ENCODE assay signal across 18 cellular contexts in the genomic region with DNA sequence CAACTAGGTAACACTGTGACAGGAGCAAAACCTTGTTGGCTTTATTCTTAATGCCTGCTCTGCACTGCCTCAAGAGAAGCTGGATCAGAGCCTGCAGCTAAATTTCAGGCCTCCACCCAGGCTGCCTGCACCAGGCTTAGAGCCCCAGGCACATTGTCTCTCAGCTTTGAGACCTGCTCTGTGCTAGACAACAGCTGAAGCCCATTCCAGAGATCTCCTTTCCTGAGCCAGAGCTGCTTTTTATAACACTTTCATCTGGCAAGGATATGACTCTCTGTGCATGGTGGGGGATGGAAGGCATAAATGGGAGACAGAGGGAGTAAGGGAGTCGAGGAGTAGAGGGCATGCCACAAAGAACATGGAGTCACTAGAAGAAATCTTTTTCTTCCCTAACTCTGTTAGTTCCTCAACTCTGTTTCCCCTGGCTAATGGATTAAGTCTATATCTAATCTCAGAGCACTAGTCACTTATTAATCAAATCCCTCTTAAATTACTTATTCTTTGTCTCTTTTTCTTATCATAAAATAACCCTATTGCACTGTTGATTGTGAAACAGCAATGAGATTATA. TPM values are rescaled to one million over a fixed set of nuclear protein-coding genes. Genes with fewer than 3 reads are reported as not detected.
DNase-seq lines count a peak whose midpoint lies in the region; ATAC-seq and TF ChIP-seq lines count a peak whose summit lies in the region.
"Had no signal": no experiment of that assay in that cellular context is flagged by ENCODE, and none has a peak within 500 bp of the region (broad histone marks: within the 10 kb centered on the region; RNA-seq: fewer than 3 reads in every experiment).

No MANE protein-coding gene starts in this region.

- no peaks in the 10 kb centered on the region for H3K9me3 Mint-ChIP-seq in endodermal cell
- H3K9me3 Mint-ChIP-seq: activated naive CD8-positive, alpha-beta T cell treated with anti-CD3 and anti-CD28 coated beads for 36 hours; dendritic cell treated with granulocyte-macrophage colony-stimulating factor and Interleukin-4, amounts not matched to agents 40 ng/mL and 50 ng/mL, for 4 days had no signal

- TF ChIP-seq EP300 in tibial nerve (IDR thresholded peaks at IDR 0.05): no peak

- H3K4me1 Mint-ChIP-seq in endodermal cell: peaks cover 20% of the 10 kb centered on the region
- H3K4me1 Mint-ChIP-seq: activated naive CD8-positive, alpha-beta T cell treated with anti-CD3 and anti-CD28 coated beads for 36 hours; CD14-positive monocyte had no signal

- no peak for TF ChIP-seq POLR2A in tibial nerve (IDR thresholded peaks at IDR 0.05)

- H3K4me1 ChIP-seq in endodermal cell (ENCODE audit: control insufficient read depth, insufficient read depth, low read length): peaks cover 11% of the 10 kb centered on the region
- H3K4me1 ChIP-seq in tibial nerve: peaks cover 5 to 50% (median 11%) of the 10 kb centered on the region in 4 donors

- peak overlapping the region; percentile 76 for H3K27ac Mint-ChIP-seq in endodermal cell
- H3K27ac Mint-ChIP-seq: activated naive CD8-positive, alpha-beta T cell treated with anti-CD3 and anti-CD28 coated beads for 36 hours; CD14-positive monocyte; dendritic cell treated with granulocyte-macrophage colony-stimulating factor and Interleukin-4, amounts not matched to agents 40 ng/mL and 50 ng/mL, for 4 days had no signal

- TF ChIP-seq CTCF in endodermal cell (conservative IDR thresholded peaks at IDR 0.05) (no peak), tibial nerve (IDR thresholded peaks at IDR 0.05) (no peak)

- H3K27ac ChIP-seq in endodermal cell (ENCODE audit: low read depth, low read length): no peak overlapping the region
- H3K27ac ChIP-seq in tibial nerve: peak overlapping the region in 3 of 4 donors; percentile 31 to 77 (median 70)
- H3K27ac ChIP-seq: HL-60 had no signal

- no peak overlapping the region for H3K9ac ChIP-seq in endodermal cell (ENCODE audit: extremely low read depth, low read length, poor library complexity, severe bottlenecking)

- H3K9me3 ChIP-seq in MG63 (no peaks in the 10 kb centered on the region), endodermal cell (ENCODE audit: control insufficient read depth, low read length) (peaks cover 5% of the 10 kb centered on the region), tibial nerve (no peaks in the 10 kb centered on the region)

- H3K36me3 Mint-ChIP-seq in endodermal cell (ENCODE audit: low read depth): no peaks in the 10 kb centered on the region
- H3K36me3 Mint-ChIP-seq: activated naive CD8-positive, alpha-beta T cell treated with anti-CD3 and anti-CD28 coated beads for 36 hours; CD14-positive monocyte had no signal

- DNase-seq in MG63 (peak; percentile 17), endodermal cell (peak; percentile 68), midbrain (lab: John Stamatoyannopoulos, UW) (peak; percentile 3), tibial nerve (ENCODE audit: low spot score in 2 of 2) (no peak)
- DNase-seq: activated naive CD8-positive, alpha-beta T cell treated with anti-CD3 and anti-CD28 coated beads for 36 hours; foreskin melanocyte; kidney glomerular epithelial cell; occipital lobe; stimulated activated CD4-positive, alpha-beta T cell treated with anti-CD3 and anti-CD28 coated beads, Interleukin-4, amount 100 ng/mL, for 1 hour; stimulated activated naive CD8-positive, alpha-beta T cell treated with anti-CD3 and anti-CD28 coated beads, Interleukin-15, Interleukin-2, amounts not matched to agents 100 U/mL and 50 U/mL, for 24 hours had no signal

- ATAC-seq in GM18868 (IDR thresholded peaks at IDR 0.05; ENCODE audit: unreplicated experiment): no peak
- ATAC-seq in HG02840 (IDR thresholded peaks at IDR 0.05; ENCODE audit: low FRiP score, unreplicated experiment): no peak
- ATAC-seq in GM21515 (IDR thresholded peaks at IDR 0.05; ENCODE audit: unreplicated experiment): no peak
- ATAC-seq: Panc1; stimulated activated naive CD8-positive, alpha-beta T cell treated with anti-CD3 and anti-CD28 coated beads, Interleukin-15, Interleukin-2, amounts not matched to agents 100 U/mL and 50 U/mL, for 24 hours had no signal

- H3K36me3 ChIP-seq in MG63 (no peaks in the 10 kb centered on the region), endodermal cell (ENCODE audit: control insufficient read depth, insufficient read depth, low read length) (no peaks in the 10 kb centered on the region), tibial nerve (no peaks in the 10 kb centered on the region)

- H3K4me3 ChIP-seq in MG63 (no peak overlapping the region), endodermal cell (ENCODE audit: low read length) (no peak overlapping the region), tibial nerve (no peak overlapping the region)

- 83 to 100% methylated on average over 1 of the region's 1 CpG for WGBS in endodermal cell (ENCODE audit: insufficient coverage in 1 of 2, insufficient read length in 1 of 2), 2 experiments
- WGBS in tibial nerve, 2 donors: 32 to 48% methylated on average over 1 of the region's 1 CpG

- H3K4me3 Mint-ChIP-seq in endodermal cell: no peak overlapping the region
- H3K4me3 Mint-ChIP-seq: activated naive CD8-positive, alpha-beta T cell treated with anti-CD3 and anti-CD28 coated beads for 36 hours; CD14-positive monocyte; dendritic cell treated with granulocyte-macrophage colony-stimulating factor and Interleukin-4, amounts not matched to agents 40 ng/mL and 50 ng/mL, for 4 days had no signal

- H3K27me3 Mint-ChIP-seq in endodermal cell (ENCODE audit: insufficient read depth): peaks cover 12% of the 10 kb centered on the region
- H3K27me3 Mint-ChIP-seq: dendritic cell treated with granulocyte-macrophage colony-stimulating factor and Interleukin-4, amounts not matched to agents 40 ng/mL and 50 ng/mL, for 4 days had no signal

- no peaks in the 10 kb centered on the region for H3K27me3 ChIP-seq in MG63
- H3K27me3 ChIP-seq in endodermal cell (ENCODE audit: control insufficient read depth, insufficient read depth, low read length, poor library complexity, severe bottlenecking): peaks cover 5% of the 10 kb centered on the region
- no peaks in the 10 kb centered on the region for H3K27me3 ChIP-seq in tibial nerve

RNA-seq across cellular contexts. Expression of gene LUM, which starts 27.1 kb away (rescaled TPM):
- total RNA-seq in MG63 (2014; rRNA removed; shearing (Covaris generic); ENCODE audit: low replicate concordance): 69.9 and 94.9 TPM in 2 replicates
- total RNA-seq in endodermal cell: under 1 TPM in 1 of 2 donors, not detected in 1; 0.31 TPM
- 57.3 TPM for polyA plus RNA-seq in endodermal cell (2013, experiment 1 of 2)
- 56.7 TPM for polyA plus RNA-seq in endodermal cell (2013, experiment 2 of 2)
- 100 to 1,000 TPM in 1 of 4 donors, 10 to 100 TPM in 3; 30.0 to 138 (median 38.0) TPM for total RNA-seq in tibial nerve
- total RNA-seq: activated naive CD8-positive, alpha-beta T cell treated with anti-CD3 and anti-CD28 coated beads for 36 hours; MCF 10A had no signal
- polyA plus RNA-seq: CD14-positive monocyte had no signal

RNA-seq across cellular contexts. Expression of gene DCN, which starts 44.2 kb away (rescaled TPM):
- total RNA-seq in MG63 (2014; rRNA removed; shearing (Covaris generic); ENCODE audit: low replicate concordance): 129 and 159 TPM in 2 replicates
- total RNA-seq in endodermal cell: not detected
- polyA plus RNA-seq in endodermal cell (2013, experiment 1 of 2): 7.8 TPM
- 7.8 TPM for polyA plus RNA-seq in endodermal cell (2013, experiment 2 of 2)
- 1,000 to 10,000 TPM; 1,578 to 4,304 (median 2,586) TPM for total RNA-seq in tibial nerve
- total RNA-seq: activated naive CD8-positive, alpha-beta T cell treated with anti-CD3 and anti-CD28 coated beads for 36 hours had no signal
- polyA plus RNA-seq: CD14-positive monocyte had no signal

Comparison
In these comparisons a context has a peak if more than half of its experiments do, and no peak if none do; other contexts are left out.
1. DNase-seq: peak in MG63 (single experiment), endodermal cell (single experiment) and midbrain (single experiment); none in tibial nerve (0 of 2).
2. RNA of gene LUM, which starts 27.1 kb away (total RNA-seq): 69.9 to 94.9 TPM in MG63 and 30.0 to 138 TPM in tibial nerve; 0.31 TPM in endodermal cell; every median in the first group is over 10 times any median in the second.
3. RNA of gene DCN, which starts 44.2 kb away (total RNA-seq): 1,578 to 4,304 TPM in tibial nerve and 129 to 159 TPM in MG63; not detected in endodermal cell; every median in the first group is over 100 times any median in the second.